ENCODE assay signal across 9 cellular contexts in the genomic region with DNA sequence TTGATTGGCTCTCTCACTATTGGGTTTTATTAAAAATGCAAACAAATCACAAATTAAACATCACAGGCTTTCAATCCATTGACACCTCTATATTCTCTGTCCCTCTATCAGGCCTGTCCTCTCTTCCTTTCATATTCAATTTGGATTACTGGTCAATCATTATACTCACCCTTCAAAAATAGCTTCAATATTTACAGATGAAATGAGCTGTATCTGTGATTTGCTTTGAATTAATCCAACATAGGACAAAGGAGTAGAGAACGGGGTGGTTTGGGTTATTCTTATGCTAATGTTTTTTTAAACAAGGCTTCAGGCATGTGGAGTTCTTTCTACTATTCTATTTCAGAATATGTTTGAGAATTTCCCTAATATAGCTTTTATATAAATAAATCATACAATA. TPM values are rescaled to one million over a fixed set of nuclear protein-coding genes. Genes with fewer than 3 reads are reported as not detected.
"Had no signal": no experiment of that assay in that cellular context is flagged by ENCODE, and none has a peak within 500 bp of the region (broad histone marks: within the 10 kb centered on the region; RNA-seq: fewer than 3 reads in every experiment).

No MANE protein-coding gene starts in this region.

- FAIRE-seq: G401.6, GM12878, GM12891, GM12892, GM18507, GM19239 had no signal

- ATAC-seq: GM12878 had no signal

- DNase-seq: GDM1, GF-D8 had no signal

- H3K4me3 ChIP-seq: GM12878 had no signal

RNA-seq across cellular contexts. Expression of a gene that starts 2.3 kb away (rescaled TPM):
- total RNA-seq: G401, GM12878 had no signal
- polyA plus RNA-seq: GM12878 had no signal

RNA-seq across cellular contexts. Expression of a gene that starts 36.3 kb away (rescaled TPM):
- total RNA-seq: G401, GM12878 had no signal
- polyA plus RNA-seq: GM12878 had no signal

RNA-seq across cellular contexts. Expression of a gene that starts 53.7 kb away (rescaled TPM):
- total RNA-seq: G401, GM12878 had no signal
- polyA plus RNA-seq: GM12878 had no signal
